Comparison of ENCODE assay signal across 15 cellular contexts in genomic region chr5:148336704-148337435, GRCh38.
A peak's percentile ranks its signal among the peaks of the same experiment; 100 is the strongest.
DNase-seq lines count a peak whose midpoint lies in the region; ATAC-seq lines count a peak whose summit lies in the region.
"Had no signal": no experiment of that assay in that cellular context is flagged by ENCODE, and none has a peak within 500 bp of the region (broad histone marks: within the 10 kb centered on the region; RNA-seq: fewer than 3 reads in every experiment).

No MANE protein-coding gene starts in this region.

- peak; percentile 77 for ATAC-seq in GM19043 (IDR thresholded peaks at IDR 0.05; ENCODE audit: low read depth, unreplicated experiment)
- peak; percentile 88 for ATAC-seq in HG02981 (IDR thresholded peaks at IDR 0.05; ENCODE audit: unreplicated experiment)
- no peak for ATAC-seq in HG02970 (IDR thresholded peaks at IDR 0.05; ENCODE audit: low FRiP score, unreplicated experiment)
- ATAC-seq: activated T-cell treated with anti-CD3 and anti-CD28 coated beads, Interleukin-2, amount 50 U/mL, for 4 hours; body of pancreas; naive thymus-derived CD4-positive, alpha-beta T cell; WTC11 had no signal

- DNase-seq in NOMO-1 treated with dmso at 0.1 percent for 144 hours (lab: John Stamatoyannopoulos, UW; ENCODE audit: unreplicated experiment) (peak; percentile 13), pons (ENCODE audit: low spot score) (peak; percentile 7), COLO829 (ENCODE audit: low spot score) (no peak), Kasumi-1 (lab: John Stamatoyannopoulos, UW) (no peak), NCI-H82 (lab: John Stamatoyannopoulos, UW) (no peak)
- DNase-seq: activated T-cell treated with anti-CD3 and anti-CD28 coated beads, Interleukin-2, amount 50 U/mL, for 4 hours; body of pancreas; GOT3; naive thymus-derived CD4-positive, alpha-beta T cell; NCI-H2171; SJCRH30 had no signal

Comparison
In these comparisons a context has a peak if more than half of its experiments do, and no peak if none do; other contexts are left out.
1. DNase-seq: peak in NOMO-1 treated with dmso at 0.1 percent for 144 hours (single experiment) and pons (single experiment); none in COLO829 (single experiment), Kasumi-1 (0 of 2) and NCI-H82 (single experiment).